In the genomic region with DNA sequence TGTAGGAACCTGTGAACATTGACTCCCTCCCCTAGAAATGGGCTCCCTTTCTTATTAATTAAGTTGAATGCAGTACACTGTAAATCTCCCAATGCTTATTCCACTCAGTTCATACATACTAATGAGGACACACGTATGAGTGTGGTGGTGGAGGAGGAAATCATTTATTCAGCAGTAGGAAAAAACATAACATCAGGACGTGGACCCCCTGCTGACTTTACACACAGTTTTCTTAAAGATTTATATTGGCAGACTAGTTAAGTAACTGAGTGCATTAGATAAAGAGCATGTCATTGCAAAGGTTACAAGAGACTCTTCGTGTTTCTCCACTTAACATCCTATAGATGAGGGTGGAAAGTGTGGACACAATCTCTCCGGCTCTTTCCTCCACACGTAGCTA, we compare ENCODE assay signal across 5 cellular contexts.
"Had no signal": no experiment of that assay in that cellular context is flagged by ENCODE, and none has a peak within 500 bp of the region (broad histone marks: within the 10 kb centered on the region; RNA-seq: fewer than 3 reads in every experiment).

No MANE protein-coding gene starts in this region.

- DNase-seq: H9, HCEC 1CT, IMR-90 had no signal

- H3K27ac Mint-ChIP-seq: GM23338, H9 had no signal

- H3K4me3 ChIP-seq: GM23338, K562 had no signal

- H3K4me2 ChIP-seq: GM23338 had no signal

- H2AFZ ChIP-seq: GM23338 had no signal

- H3K4me3 Mint-ChIP-seq: GM23338, H9 had no signal

- ATAC-seq: GM23338, K562 had no signal
